Comparison of ENCODE assay signal across 20 cellular contexts in genomic region chr14:104532191-104532555, GRCh38. TPM values are rescaled to one million over a fixed set of nuclear protein-coding genes. Genes with fewer than 3 reads are reported as not detected.
DNase-seq lines count a peak whose midpoint lies in the region; ATAC-seq, FAIRE-seq and TF ChIP-seq lines count a peak whose summit lies in the region.
"Had no signal": no experiment of that assay in that cellular context is flagged by ENCODE, and none has a peak within 500 bp of the region (broad histone marks: within the 10 kb centered on the region; RNA-seq: fewer than 3 reads in every experiment).

No MANE protein-coding gene starts in this region.

- peaks cover 6 to 14% of the 10 kb centered on the region in 2 donors for H3K9me3 ChIP-seq in breast epithelium

- ATAC-seq in left ventricle myocardium superior, result peak; percentile 89
- ATAC-seq: K562, Panc1 had no signal

- no peaks in the 10 kb centered on the region for H3K4me1 ChIP-seq in breast epithelium
- H3K4me1 ChIP-seq: BE2C had no signal

- no peaks in the 10 kb centered on the region for H3K27me3 Mint-ChIP-seq in MCF 10A (ENCODE audit: insufficient read depth, unreplicated experiment)

- H3K36me3 ChIP-seq in breast epithelium (no peaks in the 10 kb centered on the region), bronchial epithelial cell (ENCODE audit: control insufficient read depth, insufficient read depth, low read length) (no peaks in the 10 kb centered on the region)
- H3K36me3 ChIP-seq: BE2C had no signal

- no peak for FAIRE-seq in bronchial epithelial cell (lab: Jason Lieb, UNC)
- FAIRE-seq: K562 had no signal

- TF ChIP-seq CTCF in MCF 10A (IDR thresholded peaks at IDR 0.05; ENCODE audit: unreplicated experiment) (no peak), breast epithelium (IDR thresholded peaks at IDR 0.05) (no peak), bronchial epithelial cell (IDR thresholded peaks at IDR 0.05; ENCODE audit: insufficient read depth, low read length, severe bottlenecking) (no peak)

- CTCF ChIA-PET in MCF 10A (lab: Yijun Ruan, JAX), result interaction anchor here (0.6 to 1.2 kb wide), 2 partner anchors 22 to 30 kb away, joined by 3 read pairs; no protein-coding TSS in a partner anchor

- H3K9me3 Mint-ChIP-seq in MCF 10A (ENCODE audit: unreplicated experiment), result peaks cover 11% of the 10 kb centered on the region

- peak overlapping the region; percentile 32 for H3K4me3 Mint-ChIP-seq in MCF 10A (ENCODE audit: unreplicated experiment)
- H3K4me3 Mint-ChIP-seq: CD4-positive, alpha-beta T cell; H9 had no signal

- no peaks in the 10 kb centered on the region for H3K36me3 Mint-ChIP-seq in MCF 10A (ENCODE audit: insufficient read depth, unreplicated experiment)

- H3K27ac Mint-ChIP-seq in MCF 10A (ENCODE audit: low read depth, unreplicated experiment), result peak overlapping the region; percentile 59
- H3K27ac Mint-ChIP-seq: CD4-positive, alpha-beta T cell; H9 had no signal

- intact Hi-C loops in MCF 10A (cut with micrococcal nuclease), result no loop called here
- intact Hi-C loops in breast epithelium (cut with DNase I; ENCODE audit: low total_unique reads), result no loop called here
- intact Hi-C loops in left ventricle myocardium superior (cut with micrococcal nuclease), result no loop called here

- TF ChIP-seq POLR2A in breast epithelium (IDR thresholded peaks at IDR 0.05), result no peak

- POLR2A ChIA-PET in MCF 10A (lab: Yijun Ruan, JAX), result interaction anchor here (1.0 kb wide), 1 partner anchor 78 kb away, joined by 3 read pairs; no protein-coding TSS in a partner anchor

- peaks cover 0 to 9% of the 10 kb centered on the region in 2 donors for H3K27me3 ChIP-seq in breast epithelium
- no peaks in the 10 kb centered on the region for H3K27me3 ChIP-seq in bronchial epithelial cell (ENCODE audit: control insufficient read depth, insufficient read depth, low read length)
- H3K27me3 ChIP-seq: BE2C had no signal

- no peak overlapping the region for H3K27ac ChIP-seq in breast epithelium
- H3K27ac ChIP-seq: 22Rv1 had no signal

- peaks cover 32% of the 10 kb centered on the region for H3K4me1 Mint-ChIP-seq in MCF 10A (ENCODE audit: insufficient read depth, unreplicated experiment)
- H3K4me1 Mint-ChIP-seq: H9 had no signal

- peak; percentile 79 for DNase-seq in MCF 10A (ENCODE audit: unreplicated experiment)
- DNase-seq in breast epithelium (ENCODE audit: low spot score in 2 of 2), result no peak
- DNase-seq in bronchial epithelial cell (ENCODE audit: low read depth), result peak; percentile 64
- no peak for DNase-seq in left ventricle myocardium superior
- peak; percentile 0 for DNase-seq in ureter (ENCODE audit: low spot score)
- no peak for DNase-seq in NK-92 treated with Interleukin-12 subunit alpha and Interleukin-12 subunit beta, amount 100 ng/mL, for 24 hours (lab: John Stamatoyannopoulos, UW)
- DNase-seq in anterior cingulate cortex (lab: John Stamatoyannopoulos, UW), result no peak
- DNase-seq in stimulated activated CD8-positive, alpha-beta memory T cell treated with anti-CD3 and anti-CD28 coated beads, Interleukin-4, amount 100 ng/mL, for 48 hours, result no peak
- DNase-seq: BE2C; CD4-positive, alpha-beta T cell; EL; NCI-H1436; NCI-H2081 treated with DMSO at 0.1 percent for 48 hours; NCI-H510A; NCI-H82; SIG-M5 had no signal

- H3K4me3 ChIP-seq in breast epithelium (no peak overlapping the region), bronchial epithelial cell (ENCODE audit: low read depth, low read length) (no peak overlapping the region)
- H3K4me3 ChIP-seq: K562 had no signal

- no TSS peak for BruUV-seq in MCF 10A (replicated peaks; lab: Mats Ljungman, UMichigan)

RNA-seq across cellular contexts. Expression of gene C14orf180, which starts 47.4 kb away (rescaled TPM):
- not detected in 2 replicates for total RNA-seq in MCF 10A (2022)
- total RNA-seq in breast epithelium, result 10 to 100 TPM in 1 of 3 donors, 1 to 10 TPM in 2; 1.3 to 32.3 (median 4.2) TPM
- total RNA-seq in bronchial epithelial cell, result not detected in 2 replicates
- 53.8 TPM for total RNA-seq in left ventricle myocardium superior
- 1.7 TPM for total RNA-seq in ureter
- total RNA-seq: CD4-positive, alpha-beta T cell; H9; K562 had no signal

Comparison
In these comparisons a context has a peak if more than half of its experiments do, and no peak if none do; other contexts are left out.
1. DNase-seq: peak in MCF 10A (single experiment), bronchial epithelial cell (single experiment) and ureter (single experiment); none in breast epithelium (0 of 2), left ventricle myocardium superior (single experiment), NK-92 treated with Interleukin-12 subunit alpha and Interleukin-12 subunit beta, amount 100 ng/mL, for 24 hours (single experiment), anterior cingulate cortex (0 of 58) and stimulated activated CD8-positive, alpha-beta memory T cell treated with anti-CD3 and anti-CD28 coated beads, Interleukin-4, amount 100 ng/mL, for 48 hours (single experiment).